In genomic region chr6:79544299-79544927, GRCh38 we compare ENCODE assay signal across 8 cellular contexts. TPM values are rescaled to one million over a fixed set of nuclear protein-coding genes. Genes with fewer than 3 reads are reported as not detected.
DNase-seq lines count a peak whose midpoint lies in the region; ATAC-seq, FAIRE-seq and TF ChIP-seq lines count a peak whose summit lies in the region.

No MANE protein-coding gene starts in this region.

- H3K27ac ChIP-seq in dorsolateral prefrontal cortex (peak overlapping the region; percentile 46 to 96 (median 87)), pancreas (peak overlapping the region in 3 of 4 donors; percentile 12 to 68 (median 63))

- no peak for TF ChIP-seq POLR2A in GM12891 (IDR thresholded peaks at IDR 0.05; ENCODE audit: low read depth, low read length)

- H3K27me3 ChIP-seq in dorsolateral prefrontal cortex (no peaks in the 10 kb centered on the region), pancreas (no peaks in the 10 kb centered on the region)

- FAIRE-seq in GM12891 (lab: Jason Lieb, UNC): no peak
- FAIRE-seq in pancreas (lab: Jason Lieb, UNC): no peak

- H3K9me3 ChIP-seq in pancreas: no peaks in the 10 kb centered on the region

- 55 to 56% methylated on average over 2 of the region's 2 CpGs for WGBS in pancreas, 2 donors

- intact Hi-C loops in dorsolateral prefrontal cortex (cut with DNase I): no loop called here
- intact Hi-C loops in pancreas (cut with DNase I): no loop called here

- no peaks in the 10 kb centered on the region for H3K36me3 ChIP-seq in pancreas

- ATAC-seq in GM21723 (IDR thresholded peaks at IDR 0.05; ENCODE audit: unreplicated experiment): peak; percentile 62
- ATAC-seq in pancreas: peak in 2 of 4 donors; percentile 13 to 43

- TF ChIP-seq CTCF in dorsolateral prefrontal cortex (IDR thresholded peaks at IDR 0.05 in 54 of 56, conservative IDR thresholded peaks at IDR 0.05 in 2 of 56; ENCODE audit: low read depth in 1 of 56, partially characterized antibody in 56 of 56): no peak
- no peak for TF ChIP-seq CTCF in pancreas (IDR thresholded peaks at IDR 0.05)

- H3K4me3 ChIP-seq in dorsolateral prefrontal cortex: peak overlapping the region; percentile 2 to 68 (median 47)
- no peak overlapping the region for H3K4me3 ChIP-seq in pancreas

- in situ Hi-C loops in KBM-7 (cut with MboI; ENCODE audit: low pct_unique_long_range_greater_than_20kb, low sequenced_read_pairs): no loop called here

- H3K4me1 ChIP-seq in pancreas: peaks cover 1 to 15% (median 6%) of the 10 kb centered on the region in 3 donors

- DNase-seq in GM12891 (ENCODE audit: insufficient read length, low spot score) (no peak), LHCN-M2 (ENCODE audit: low read depth) (peak; percentile 65), dorsolateral prefrontal cortex (peak in 1 of 10 donors; percentile 39), pancreas (no peak), NCI-H187 treated with DMSO at 0.1 percent for 48 hours (lab: John Stamatoyannopoulos, UW) (no peak), KBM-7 (no peak)
- no peak for DNase-seq in activated CD4-positive, alpha-beta T cell treated with anti-CD3 and anti-CD28 coated beads, Interleukin-2, amount 50 U/mL, for 4 hours

TF ChIP-seq in GM12891, 5 proteins besides CTCF, POLR2A, EP300 and RAD21:
- TF ChIP-seq TAF1 (IDR thresholded peaks at IDR 0.05; ENCODE audit: low read depth, low read length) (no peak), PAX5 (IDR thresholded peaks at IDR 0.05; ENCODE audit: insufficient read depth, low read length, severe bottlenecking) (peak; percentile 56)

RNA-seq across cellular contexts. Expression of gene LCA5, which starts 7.2 kb away (rescaled TPM):
- polyA plus RNA-seq in GM12891 (2012; ENCODE audit: low read depth, missing spikeins): 0.09 TPM
- total RNA-seq in LHCN-M2 (2014; rRNA removed) (2.2 and 3.6 TPM in 2 replicates), dorsolateral prefrontal cortex (10 to 100 TPM in 87 of 120 experiments, 1 to 10 TPM in 33; 7.3 to 17.7 (median 10.5) TPM), pancreas (1 to 10 TPM; 1.8 to 7.9 (median 2.6) TPM)
- polyA plus RNA-seq in LHCN-M2 (2012): 0.79 TPM
- 1 to 10 TPM; 1.3 to 2.9 TPM for polyA plus RNA-seq in pancreas

Comparison
In these comparisons a context has a peak if more than half of its experiments do, and no peak if none do; other contexts are left out.
1. H3K4me3 ChIP-seq: peak in dorsolateral prefrontal cortex (59 of 59); none in pancreas (0 of 4).